Comparison of ENCODE assay signal across 8 cellular contexts in the genomic region with DNA sequence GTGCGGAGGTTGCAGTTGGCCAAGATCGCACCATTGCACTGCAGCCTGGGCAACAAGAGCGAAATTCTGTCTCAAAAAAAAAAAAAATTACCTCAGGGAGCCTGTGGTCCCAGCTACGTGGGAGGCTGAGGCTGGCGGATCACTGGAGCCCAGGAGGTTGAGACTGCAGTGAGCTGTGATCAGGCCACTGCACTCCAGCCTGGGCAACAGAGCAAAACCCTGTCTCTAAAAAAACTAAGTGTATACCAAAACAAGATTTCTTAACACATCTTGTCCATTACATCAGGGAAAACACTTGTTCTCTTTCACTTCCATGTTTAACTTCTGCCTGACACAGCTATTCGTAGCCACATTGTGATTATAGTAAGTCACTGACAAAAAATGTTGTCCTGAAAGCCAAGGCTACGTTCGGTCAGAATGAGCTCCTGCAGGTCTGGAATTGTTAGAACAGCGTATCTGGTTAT. TPM values are rescaled to one million over a fixed set of nuclear protein-coding genes. Genes with fewer than 3 reads are reported as not detected.
DNase-seq lines count a peak whose midpoint lies in the region; ATAC-seq, FAIRE-seq and TF ChIP-seq lines count a peak whose summit lies in the region.

No MANE protein-coding gene starts in this region.

- H3K4me1 Mint-ChIP-seq in activated naive CD4-positive, alpha-beta T cell treated with anti-CD3 and anti-CD28 coated beads, Interleukin-2, amount 10 ng/mL, durations not matched to agents 7 days and 5 days, result peaks cover 48% of the 10 kb centered on the region
- peaks cover 36% of the 10 kb centered on the region for H3K4me1 Mint-ChIP-seq in activated CD4-positive, alpha-beta memory T cell treated with anti-CD3 and anti-CD28 coated beads for 36 hours (ENCODE audit: low read depth)

- H3K4me3 ChIP-seq in thyroid gland (replicated peaks in 1 of 3), result peak overlapping the region in 1 of 3 donors; percentile 85

- H3K36me3 Mint-ChIP-seq in activated naive CD4-positive, alpha-beta T cell treated with anti-CD3 and anti-CD28 coated beads, Interleukin-2, amount 10 ng/mL, durations not matched to agents 7 days and 5 days, result peaks cover 20% of the 10 kb centered on the region
- H3K36me3 Mint-ChIP-seq in activated CD4-positive, alpha-beta memory T cell treated with anti-CD3 and anti-CD28 coated beads for 36 hours, result peaks cover 4% of the 10 kb centered on the region

- peak overlapping the region; percentile 98 to 100 (median 100) for H3K27ac ChIP-seq in thyroid gland

- no peak for DNase-seq in activated naive CD4-positive, alpha-beta T cell treated with anti-CD3 and anti-CD28 coated beads, Interleukin-2, amount 10 ng/mL, durations not matched to agents 7 days and 5 days
- DNase-seq in activated naive CD4-positive, alpha-beta T cell treated with Interleukin-2 at 50 U/mL for 16 hours, result no peak
- DNase-seq in activated CD4-positive, alpha-beta memory T cell treated with anti-CD3 and anti-CD28 coated beads for 36 hours, result no peak
- DNase-seq in thyroid gland (peak; percentile 79 to 80), H54 (ENCODE audit: insufficient read length, low spot score) (no peak), epidermal melanocyte (ENCODE audit: insufficient read length, low spot score) (no peak)

- intact Hi-C loops in activated CD4-positive, alpha-beta memory T cell treated with anti-CD3 and anti-CD28 coated beads for 36 hours (cut with micrococcal nuclease), result loop anchor here (5.0 kb wide), 1 partner anchor 160 kb away; a partner anchor contains a TSS
- intact Hi-C loops in thyroid gland (cut with DNase I), result no loop called here

- peaks cover 6% of the 10 kb centered on the region for H3K27me3 Mint-ChIP-seq in activated naive CD4-positive, alpha-beta T cell treated with anti-CD3 and anti-CD28 coated beads, Interleukin-2, amount 10 ng/mL, durations not matched to agents 7 days and 5 days
- no peaks in the 10 kb centered on the region for H3K27me3 Mint-ChIP-seq in activated CD4-positive, alpha-beta memory T cell treated with anti-CD3 and anti-CD28 coated beads for 36 hours

- no peak for ATAC-seq in HG03469 (IDR thresholded peaks at IDR 0.05; ENCODE audit: unreplicated experiment)

- WGBS in thyroid gland, 2 donors, result 46 to 54% methylated on average over 9 of the region's 9 CpGs

- H3K36me3 ChIP-seq in thyroid gland, result peaks cover 0 to 2% of the 10 kb centered on the region in 2 donors

- H3K4me1 ChIP-seq in thyroid gland, result peaks cover 45 to 70% of the 10 kb centered on the region in 2 donors

- H3K9me3 ChIP-seq in thyroid gland, result no peaks in the 10 kb centered on the region

- TF ChIP-seq CTCF in thyroid gland (IDR thresholded peaks at IDR 0.05), result peak in 1 of 6 experiments; percentile 5

- CTCF ChIA-PET in activated naive CD4-positive, alpha-beta T cell treated with anti-CD3 and anti-CD28 coated beads, Interleukin-2, amount 10 ng/mL, durations not matched to agents 7 days and 5 days (lab: Charles Lee), result interaction anchor here (0.6 to 2.6 kb wide), 5 partner anchors 10 to 47 kb away, joined by 3 to 10 read pairs (median 4); no protein-coding TSS in a partner anchor
- CTCF ChIA-PET in activated CD4-positive, alpha-beta memory T cell treated with anti-CD3 and anti-CD28 coated beads for 36 hours (lab: Charles Lee), result interaction anchor here (0.6 to 4.0 kb wide), 9 partner anchors 8 to 344 kb away, joined by 3 to 44 read pairs (median 4); no protein-coding TSS in a partner anchor

- POLR2A ChIA-PET in activated CD4-positive, alpha-beta memory T cell treated with anti-CD3 and anti-CD28 coated beads for 36 hours (lab: Charles Lee), result interaction anchor here (1.2 to 1.8 kb wide), 2 partner anchors 51 to 161 kb away, joined by 3 to 6 read pairs; no protein-coding TSS in a partner anchor

- H3K27ac Mint-ChIP-seq in activated naive CD4-positive, alpha-beta T cell treated with anti-CD3 and anti-CD28 coated beads, Interleukin-2, amount 10 ng/mL, durations not matched to agents 7 days and 5 days, result peak overlapping the region; percentile 96
- peak overlapping the region; percentile 13 for H3K27ac Mint-ChIP-seq in activated CD4-positive, alpha-beta memory T cell treated with anti-CD3 and anti-CD28 coated beads for 36 hours

- H3K27me3 ChIP-seq in thyroid gland, result no peaks in the 10 kb centered on the region

- peak overlapping the region; percentile 85 for H3K4me3 Mint-ChIP-seq in activated naive CD4-positive, alpha-beta T cell treated with anti-CD3 and anti-CD28 coated beads, Interleukin-2, amount 10 ng/mL, durations not matched to agents 7 days and 5 days
- peak overlapping the region; percentile 85 for H3K4me3 Mint-ChIP-seq in activated CD4-positive, alpha-beta memory T cell treated with anti-CD3 and anti-CD28 coated beads for 36 hours

- FAIRE-seq in islet of Langerhans (lab: Jason Lieb, UNC) (peak; percentile 45), H54 (lab: Jason Lieb, UNC) (no peak)

- no peaks in the 10 kb centered on the region for H3K9me3 Mint-ChIP-seq in activated naive CD4-positive, alpha-beta T cell treated with anti-CD3 and anti-CD28 coated beads, Interleukin-2, amount 10 ng/mL, durations not matched to agents 7 days and 5 days
- H3K9me3 Mint-ChIP-seq in activated CD4-positive, alpha-beta memory T cell treated with anti-CD3 and anti-CD28 coated beads for 36 hours, result no peaks in the 10 kb centered on the region

- TF ChIP-seq POLR2A in thyroid gland (IDR thresholded peaks at IDR 0.05) (peak in 1 of 2 donors; percentile 41), H54 (IDR thresholded peaks at IDR 0.05; ENCODE audit: low read depth, low read length) (no peak)

RNA-seq across cellular contexts. Expression of a gene that starts 1.4 kb away (rescaled TPM):
- total RNA-seq in activated CD4-positive, alpha-beta memory T cell treated with anti-CD3 and anti-CD28 coated beads for 36 hours, result 1 to 10 TPM; 9.5 to 9.8 TPM
- total RNA-seq in thyroid gland, result 100 to 1,000 TPM in 1 of 4 donors, 10 to 100 TPM in 3; 57.3 to 103 (median 67.7) TPM

RNA-seq across cellular contexts. Expression of a gene that starts 2.0 kb away (rescaled TPM):
- total RNA-seq in activated CD4-positive, alpha-beta memory T cell treated with anti-CD3 and anti-CD28 coated beads for 36 hours, result 10 to 100 TPM; 41.5 to 50.5 TPM
- 100 to 1,000 TPM in 1 of 4 donors, 10 to 100 TPM in 3; 61.8 to 103 (median 87.6) TPM for total RNA-seq in thyroid gland

RNA-seq across cellular contexts. Expression of a gene that starts 9.0 kb away (rescaled TPM):
- 10 to 100 TPM; 12.4 to 12.6 TPM for total RNA-seq in activated CD4-positive, alpha-beta memory T cell treated with anti-CD3 and anti-CD28 coated beads for 36 hours
- 100 to 1,000 TPM; 185 to 259 (median 195) TPM for total RNA-seq in thyroid gland

RNA-seq across cellular contexts. Expression of a gene that starts 50.2 kb away (rescaled TPM):
- total RNA-seq in activated CD4-positive, alpha-beta memory T cell treated with anti-CD3 and anti-CD28 coated beads for 36 hours, result 100 to 1,000 TPM; 284 to 296 TPM
- 100 to 1,000 TPM; 300 to 965 (median 558) TPM for total RNA-seq in thyroid gland

RNA-seq across cellular contexts. Expression of a gene that starts 60.0 kb away (rescaled TPM):
- total RNA-seq in activated CD4-positive, alpha-beta memory T cell treated with anti-CD3 and anti-CD28 coated beads for 36 hours, result under 1 TPM; 0.21 to 0.39 TPM
- under 1 TPM in 2 of 4 donors, not detected in 2; 0.88 to 0.89 TPM for total RNA-seq in thyroid gland

Comparison
In these comparisons a context has a peak if more than half of its experiments do, and no peak if none do; other contexts are left out.
1. DNase-seq: peak in thyroid gland (2 of 2); none in activated naive CD4-positive, alpha-beta T cell treated with anti-CD3 and anti-CD28 coated beads, Interleukin-2, amount 10 ng/mL, durations not matched to agents 7 days and 5 days (single experiment), activated naive CD4-positive, alpha-beta T cell treated with Interleukin-2 at 50 U/mL for 16 hours (single experiment), activated CD4-positive, alpha-beta memory T cell treated with anti-CD3 and anti-CD28 coated beads for 36 hours (single experiment), H54 (single experiment) and epidermal melanocyte (single experiment).
2. RNA of a gene that starts 1.4 kb away (total RNA-seq): 57.3 to 103 TPM in thyroid gland; 9.5 to 9.8 TPM in activated CD4-positive, alpha-beta memory T cell treated with anti-CD3 and anti-CD28 coated beads for 36 hours; every median in the first group is over 4 times any median in the second.
3. RNA of a gene that starts 9.0 kb away (total RNA-seq): 185 to 259 TPM in thyroid gland; 12.4 to 12.6 TPM in activated CD4-positive, alpha-beta memory T cell treated with anti-CD3 and anti-CD28 coated beads for 36 hours; every median in the first group is over 10 times any median in the second.